In the genomic region with DNA sequence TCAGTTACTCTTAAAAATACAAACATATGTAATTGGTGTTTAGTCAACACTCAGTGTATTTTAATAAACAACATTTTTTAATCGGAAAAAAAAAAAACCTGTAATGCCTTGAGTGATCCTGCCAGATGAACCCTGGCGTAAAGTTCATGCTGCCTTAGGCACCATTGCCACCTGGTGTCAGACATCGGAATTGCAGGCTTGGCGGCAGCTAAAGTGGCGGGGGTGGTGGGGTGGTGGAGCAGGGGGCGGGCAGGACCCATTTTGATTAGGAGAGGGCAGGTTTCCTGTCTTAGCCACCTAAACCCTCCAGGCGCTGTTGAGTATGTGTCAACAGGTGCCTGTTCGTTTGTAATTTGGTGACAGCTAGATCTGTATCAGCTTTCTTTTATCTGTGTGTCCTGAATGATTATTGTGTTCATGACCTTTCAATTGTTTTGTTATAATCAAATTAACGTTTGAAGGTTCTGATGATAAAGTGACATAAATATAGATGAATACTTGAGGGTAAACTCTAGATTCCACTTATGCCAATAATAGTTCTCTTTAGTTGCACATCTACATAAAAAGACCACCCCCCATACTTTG, we compare ENCODE assay signal across 8 cellular contexts.
A peak's percentile ranks its signal among the peaks of the same experiment; 100 is the strongest.
DNase-seq lines count a peak whose midpoint lies in the region; ATAC-seq lines count a peak whose summit lies in the region.

No MANE protein-coding gene starts in this region.

- H3K9me3 Mint-ChIP-seq in activated CD4-positive, alpha-beta memory T cell treated with anti-CD3 and anti-CD28 coated beads, Interleukin-2, amount 10 ng/mL, durations not matched to agents 7 days and 5 days, result no peaks in the 10 kb centered on the region

- H3K27me3 ChIP-seq in Karpas-422 (ENCODE audit: low read length), result no peaks in the 10 kb centered on the region

- H3K4me1 ChIP-seq in Karpas-422 (ENCODE audit: low read length), result no peaks in the 10 kb centered on the region

- H3K9me3 ChIP-seq in Karpas-422 (ENCODE audit: low read length), result no peaks in the 10 kb centered on the region

- no peak overlapping the region for H3K4me3 Mint-ChIP-seq in activated CD4-positive, alpha-beta memory T cell treated with anti-CD3 and anti-CD28 coated beads, Interleukin-2, amount 10 ng/mL, durations not matched to agents 7 days and 5 days

- H3K27me3 Mint-ChIP-seq in activated CD4-positive, alpha-beta memory T cell treated with anti-CD3 and anti-CD28 coated beads, Interleukin-2, amount 10 ng/mL, durations not matched to agents 7 days and 5 days, result no peaks in the 10 kb centered on the region

- H3K79me2 ChIP-seq in Karpas-422 (ENCODE audit: low read length), result no peaks in the 10 kb centered on the region

- no peaks in the 10 kb centered on the region for H3K36me3 Mint-ChIP-seq in activated CD4-positive, alpha-beta memory T cell treated with anti-CD3 and anti-CD28 coated beads, Interleukin-2, amount 10 ng/mL, durations not matched to agents 7 days and 5 days (ENCODE audit: low read depth)

- H3K9ac ChIP-seq in Karpas-422 (ENCODE audit: low read length), result no peak overlapping the region

- H3K4me1 Mint-ChIP-seq in activated CD4-positive, alpha-beta memory T cell treated with anti-CD3 and anti-CD28 coated beads, Interleukin-2, amount 10 ng/mL, durations not matched to agents 7 days and 5 days, result no peaks in the 10 kb centered on the region

- no peak for ATAC-seq in HG03521 (IDR thresholded peaks at IDR 0.05; ENCODE audit: unreplicated experiment)

- no peaks in the 10 kb centered on the region for H4K20me1 ChIP-seq in Karpas-422 (ENCODE audit: insufficient read depth, low read depth, low read length)

- H3K4me3 ChIP-seq in Karpas-422 (ENCODE audit: low read length), result no peak overlapping the region

- POLR2A ChIA-PET in activated CD4-positive, alpha-beta memory T cell treated with anti-CD3 and anti-CD28 coated beads, Interleukin-2, amount 10 ng/mL, durations not matched to agents 7 days and 5 days (lab: Charles Lee), result no interaction called here

- no peak overlapping the region for H3K4me2 ChIP-seq in Karpas-422 (ENCODE audit: low read depth, low read length, poor library complexity, severe bottlenecking)

- no peak overlapping the region for H3K27ac ChIP-seq in Karpas-422 (ENCODE audit: low read length)

- H3K27ac Mint-ChIP-seq in activated CD4-positive, alpha-beta memory T cell treated with anti-CD3 and anti-CD28 coated beads, Interleukin-2, amount 10 ng/mL, durations not matched to agents 7 days and 5 days, result no peak overlapping the region

- H2AFZ ChIP-seq in Karpas-422 (ENCODE audit: low read length), result no peak overlapping the region

- CTCF ChIA-PET in activated CD4-positive, alpha-beta memory T cell treated with anti-CD3 and anti-CD28 coated beads, Interleukin-2, amount 10 ng/mL, durations not matched to agents 7 days and 5 days (lab: Charles Lee), result interaction anchor here (0.7 to 2.4 kb wide), 7 partner anchors 12 to 953 kb away, joined by 3 to 16 read pairs (median 4); no protein-coding TSS in a partner anchor

- no peaks in the 10 kb centered on the region for H3K36me3 ChIP-seq in Karpas-422 (ENCODE audit: insufficient read depth, low read length)

- peak; percentile 37 for DNase-seq in EL
- peak; percentile 93 for DNase-seq in Karpas-422
- peak; percentile 56 for DNase-seq in activated CD4-positive, alpha-beta memory T cell treated with anti-CD3 and anti-CD28 coated beads, Interleukin-2, amount 10 ng/mL, durations not matched to agents 7 days and 5 days
- DNase-seq in fibroblast of peridontal ligament (ENCODE audit: extremely low read depth), result peak; percentile 27
- DNase-seq in stimulated activated CD4-positive, alpha-beta T cell treated with anti-CD3 and anti-CD28 coated beads, Interleukin-12 subunit alpha, Interleukin-12 subunit beta, amount 100 ng/mL, for 4 hours, result peak; percentile 30
- no peak for DNase-seq in NCI-H1694 (lab: John Stamatoyannopoulos, UW)
- DNase-seq in NCI-H1048 (lab: John Stamatoyannopoulos, UW), result no peak

- H3K9me2 ChIP-seq in Karpas-422 (replicated peaks; ENCODE audit: insufficient read depth, low read length), result no peaks in the 10 kb centered on the region

Comparison
In these comparisons a context has a peak if more than half of its experiments do, and no peak if none do; other contexts are left out.
1. DNase-seq: peak in EL (single experiment), Karpas-422 (single experiment), activated CD4-positive, alpha-beta memory T cell treated with anti-CD3 and anti-CD28 coated beads, Interleukin-2, amount 10 ng/mL, durations not matched to agents 7 days and 5 days (single experiment), fibroblast of peridontal ligament (single experiment) and stimulated activated CD4-positive, alpha-beta T cell treated with anti-CD3 and anti-CD28 coated beads, Interleukin-12 subunit alpha, Interleukin-12 subunit beta, amount 100 ng/mL, for 4 hours (single experiment); none in NCI-H1694 (single experiment) and NCI-H1048 (single experiment).